ENCODE assay signal across 2 cellular contexts in genomic region chr3:66622756-66623452, GRCh38.
TF ChIP-seq lines count a peak whose summit lies in the region.

No MANE protein-coding gene starts in this region.

TF ChIP-seq in IMR-90, 13 proteins besides CTCF, POLR2A, EP300 and RAD21:
- no peak for TF ChIP-seq CHD1 (IDR thresholded peaks at IDR 0.05; ENCODE audit: low read depth, low read length)
- TF ChIP-seq SMC3 (IDR thresholded peaks at IDR 0.05; ENCODE audit: low read depth, low read length) = no peak
- TF ChIP-seq MAZ (IDR thresholded peaks at IDR 0.05; ENCODE audit: borderline replicate concordance, low read depth, low read length) = no peak
- no peak for TF ChIP-seq NFE2L2 (IDR thresholded peaks at IDR 0.05; ENCODE audit: low read depth, low read length)
- TF ChIP-seq MAFK (IDR thresholded peaks at IDR 0.05; ENCODE audit: low read depth, low read length) = no peak
- no peak for TF ChIP-seq RCOR1 (IDR thresholded peaks at IDR 0.05; ENCODE audit: insufficient replicate concordance, low read length)
- no peak for TF ChIP-seq RFX5 (IDR thresholded peaks at IDR 0.05; ENCODE audit: low read depth, low read length)

TF ChIP-seq in H1, 55 proteins besides CTCF, POLR2A, EP300 and RAD21:
- TF ChIP-seq SP2 (IDR thresholded peaks at IDR 0.05; ENCODE audit: low read length) (no peak), PHF8 (conservative IDR thresholded peaks at IDR 0.05; ENCODE audit: low read depth, low read length) (no peak), RBBP5 (IDR thresholded peaks at IDR 0.05; ENCODE audit: borderline replicate concordance, low read depth, low read length) (no peak), HDAC6 (IDR thresholded peaks at IDR 0.05; ENCODE audit: low read depth, low read length) (no peak), TAF7 (optimal IDR thresholded peaks at IDR 0.05; ENCODE audit: borderline replicate concordance, low read depth, low read length) (no peak), GTF2F1 (IDR thresholded peaks at IDR 0.05; ENCODE audit: borderline replicate concordance, low read depth, low read length) (no peak), ATF2 (IDR thresholded peaks at IDR 0.05; ENCODE audit: low read length) (no peak), CTBP2 (IDR thresholded peaks at IDR 0.05; ENCODE audit: borderline replicate concordance, insufficient read depth, insufficient read length, low read length) (no peak), CHD2 (IDR thresholded peaks at IDR 0.05; ENCODE audit: low read length) (no peak), CBX8 (IDR thresholded peaks at IDR 0.05; ENCODE audit: borderline replicate concordance, low read depth, low read length) (no peak), RNF2 (IDR thresholded peaks at IDR 0.05; ENCODE audit: borderline replicate concordance, low read depth, low read length, missing control alignments, poor library complexity, severe bottlenecking) (no peak), MAFK (IDR thresholded peaks at IDR 0.05; ENCODE audit: low read depth, low read length) (no peak), RXRA (IDR thresholded peaks at IDR 0.05; ENCODE audit: insufficient read depth, low read depth, low read length) (no peak), SIRT6 (IDR thresholded peaks at IDR 0.05; ENCODE audit: low read length) (no peak), EZH2 (IDR thresholded peaks at IDR 0.05; ENCODE audit: low read depth, low read length, severe bottlenecking) (no peak), JUN (IDR thresholded peaks at IDR 0.05; ENCODE audit: low read depth, low read length) (no peak), EGR1 (IDR thresholded peaks at IDR 0.05; ENCODE audit: borderline replicate concordance, low read depth, low read length) (no peak), SIX5 (IDR thresholded peaks at IDR 0.05; ENCODE audit: low read depth, low read length) (no peak), CEBPB (IDR thresholded peaks at IDR 0.05; ENCODE audit: low read depth, low read length) (no peak)
